10 cellular contexts compared by ENCODE assay signal in genomic region chr12:99453831-99454538, GRCh38.
DNase-seq lines count a peak whose midpoint lies in the region; ATAC-seq and TF ChIP-seq lines count a peak whose summit lies in the region.
"Had no signal": no experiment of that assay in that cellular context is flagged by ENCODE, and none has a peak within 500 bp of the region (broad histone marks: within the 10 kb centered on the region; RNA-seq: fewer than 3 reads in every experiment).

No MANE protein-coding gene starts in this region.

- TF ChIP-seq CTCF in left ventricle myocardium inferior (IDR thresholded peaks at IDR 0.05; ENCODE audit: borderline replicate concordance) = no peak

- H3K4me1 ChIP-seq in left ventricle myocardium inferior = no peaks in the 10 kb centered on the region
- H3K4me1 ChIP-seq in aorta (ENCODE audit: control insufficient read depth in 1 of 2, insufficient read depth in 2 of 2, low read length in 2 of 2) = no peaks in the 10 kb centered on the region

- H3K9me3 ChIP-seq in left ventricle myocardium inferior (replicated peaks) = peaks cover 22% of the 10 kb centered on the region
- no peaks in the 10 kb centered on the region for H3K9me3 ChIP-seq in aorta (ENCODE audit: control insufficient read depth, low read length)

- no peak overlapping the region for H3K4me3 ChIP-seq in left ventricle myocardium inferior
- H3K4me3 ChIP-seq in aorta (ENCODE audit: low read length in 2 of 2) = no peak overlapping the region
- H3K4me3 ChIP-seq: tibial nerve had no signal

- ATAC-seq in Right ventricle myocardium inferior (no peak), HG03025 (IDR thresholded peaks at IDR 0.05; ENCODE audit: low FRiP score, unreplicated experiment) (peak; percentile 42), SK-N-SH treated with all-trans-retinoic acid at 6 μM for 48 hours (0 out of 3 replicates have a peak, but pooled peaks have one; percentile 39), aorta (ENCODE audit: low FRiP score) (peak; percentile 62)

- WGBS in aorta, 2 donors = 2 to 7% methylated on average over 2 of the region's 2 CpGs

- H3K36me3 ChIP-seq in left ventricle myocardium inferior = no peaks in the 10 kb centered on the region
- H3K36me3 ChIP-seq in aorta (ENCODE audit: control insufficient read depth in 1 of 2, insufficient read depth in 2 of 2, low read length in 1 of 2) = no peaks in the 10 kb centered on the region
- H3K36me3 ChIP-seq: tibial nerve, WERI-Rb-1 had no signal

- DNase-seq in left ventricle myocardium inferior = no peak
- no peak for DNase-seq in Right ventricle myocardium inferior (ENCODE audit: missing footprints)
- no peak for DNase-seq in aorta
- DNase-seq in substantia nigra (lab: John Stamatoyannopoulos, UW) = no peak
- DNase-seq in COLO829 (ENCODE audit: low spot score) = no peak
- DNase-seq in head of caudate nucleus = no peak
- DNase-seq: WERI-Rb-1 had no signal

- intact Hi-C loops in left ventricle myocardium inferior (cut with micrococcal nuclease) = no loop called here
- intact Hi-C loops in Right ventricle myocardium inferior (cut with DNase I) = no loop called here
- intact Hi-C loops in aorta (cut with DNase I) = loop anchor here (5.0 to 10.0 kb wide), 3 partner anchors 67 to 313 kb away; no protein-coding TSS in a partner anchor
- intact Hi-C loops in head of caudate nucleus (cut with DNase I) = no loop called here

- H3K27me3 ChIP-seq in left ventricle myocardium inferior (ENCODE audit: low read depth) (no peaks in the 10 kb centered on the region), aorta (ENCODE audit: control insufficient read depth in 1 of 2, insufficient read depth in 2 of 2, low read length in 1 of 2) (no peaks in the 10 kb centered on the region)
- H3K27me3 ChIP-seq: tibial nerve had no signal

- H3K27ac ChIP-seq in left ventricle myocardium inferior (replicated peaks) (peak overlapping the region; percentile 40), aorta (ENCODE audit: low read depth in 1 of 2, low read length in 2 of 2) (peak overlapping the region; percentile 48 to 94), substantia nigra (ENCODE audit: low read depth, low read length, poor library complexity, severe bottlenecking) (no peak overlapping the region)
- H3K27ac ChIP-seq: tibial nerve, WERI-Rb-1 had no signal

TF ChIP-seq in SK-N-SH treated with all-trans-retinoic acid at 6 μM for 48 hours, 23 proteins besides CTCF, POLR2A, EP300 and RAD21:
- TF ChIP-seq ZC3H10 (CRISPR knock-in tag; IDR thresholded peaks at IDR 0.05) (no peak), OSR1 (CRISPR knock-in tag; IDR thresholded peaks at IDR 0.05) (no peak)

Comparison
In these comparisons a context has a peak if more than half of its experiments do, and no peak if none do; other contexts are left out.
1. intact Hi-C loops: an anchor here in aorta (5.0 to 10.0 kb wide); none called in left ventricle myocardium inferior, Right ventricle myocardium inferior and head of caudate nucleus.